Comparison of ENCODE assay signal across 8 cellular contexts in the genomic region with DNA sequence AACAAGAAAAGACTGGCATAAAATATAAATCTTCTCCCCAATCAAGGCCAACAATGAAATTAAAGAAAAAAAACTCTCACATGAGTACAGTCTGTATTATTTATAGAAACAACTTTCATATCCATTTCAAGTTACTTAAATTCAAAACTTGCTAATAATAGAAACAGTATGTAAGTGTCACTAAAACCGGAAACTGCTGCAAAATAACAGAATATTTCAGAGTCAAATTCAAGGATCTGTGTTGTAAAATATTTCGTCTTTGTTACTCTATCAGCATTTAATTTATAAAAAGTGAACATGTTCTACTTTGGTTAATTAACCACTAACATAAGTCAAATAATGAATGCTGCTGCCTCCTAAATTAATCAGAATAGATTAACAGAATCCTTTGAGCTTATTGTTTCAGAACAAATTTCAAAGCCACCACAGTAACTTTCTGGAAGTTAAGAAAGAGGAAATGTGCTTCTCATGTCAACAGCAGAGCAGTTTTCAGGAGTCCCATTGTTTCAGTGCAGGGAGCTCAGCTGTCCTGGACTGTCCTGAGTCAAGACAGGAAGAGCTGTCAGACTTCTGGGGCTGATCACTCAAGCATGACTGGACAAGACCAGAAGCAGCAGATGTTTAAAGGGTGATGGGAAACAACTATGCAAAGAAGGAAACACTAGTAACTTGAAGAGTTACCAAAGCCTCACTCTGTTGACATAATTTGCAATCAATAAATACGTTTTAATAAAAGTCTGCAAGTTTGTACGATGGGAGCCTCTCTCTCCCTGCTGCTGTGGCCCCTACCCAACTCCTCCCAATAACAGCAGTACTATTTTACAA.
DNase-seq lines count a peak whose midpoint lies in the region; ATAC-seq and TF ChIP-seq lines count a peak whose summit lies in the region.

No MANE protein-coding gene starts in this region.

- H3K9me3 Mint-ChIP-seq in activated T-cell treated with anti-CD3 and anti-CD28 coated beads, Interleukin-2, amount 50 U/mL, for 24 hours, result no peaks in the 10 kb centered on the region

- H3K27ac Mint-ChIP-seq in activated T-cell treated with anti-CD3 and anti-CD28 coated beads, Interleukin-2, amount 50 U/mL, for 24 hours, result peak overlapping the region; percentile 87

- H3K4me1 Mint-ChIP-seq in activated T-cell treated with anti-CD3 and anti-CD28 coated beads, Interleukin-2, amount 50 U/mL, for 24 hours (ENCODE audit: low read depth), result peaks cover 97% of the 10 kb centered on the region

- WGBS in thymus, result 13% methylated on average over 4 of the region's 4 CpGs

- peak overlapping the region; percentile 35 for H3K4me3 Mint-ChIP-seq in activated T-cell treated with anti-CD3 and anti-CD28 coated beads, Interleukin-2, amount 50 U/mL, for 24 hours

- H3K36me3 ChIP-seq in left lung (no peaks in the 10 kb centered on the region), thymus (ENCODE audit: control insufficient read depth, insufficient read depth) (no peaks in the 10 kb centered on the region)

- H3K27me3 ChIP-seq in left lung, result no peaks in the 10 kb centered on the region
- no peaks in the 10 kb centered on the region for H3K27me3 ChIP-seq in thymus (ENCODE audit: control insufficient read depth, insufficient read depth)

- H3K4me3 ChIP-seq in cardiac fibroblast (replicated peaks in 1 of 2; ENCODE audit: low read depth in 2 of 2, low read length in 2 of 2) (no peak overlapping the region), left lung (no peak overlapping the region), thymus (ENCODE audit: low read length) (no peak overlapping the region)

- intact Hi-C loops in left lung (cut with DNase I), result no loop called here

- peaks cover 45% of the 10 kb centered on the region for H3K36me3 Mint-ChIP-seq in activated T-cell treated with anti-CD3 and anti-CD28 coated beads, Interleukin-2, amount 50 U/mL, for 24 hours (ENCODE audit: low read depth)

- H3K4me1 ChIP-seq in left lung, result peaks cover 39 to 67% of the 10 kb centered on the region in 2 donors
- no peaks in the 10 kb centered on the region for H3K4me1 ChIP-seq in thymus (ENCODE audit: control insufficient read depth, insufficient read depth, low read length)

- no peak for DNase-seq in activated T-cell treated with anti-CD3 and anti-CD28 coated beads, Interleukin-2, amount 50 U/mL, for 24 hours
- DNase-seq in activated T-cell treated with anti-CD3 and anti-CD28 coated beads for 4 hours, result no peak
- peak; percentile 63 for DNase-seq in NOMO-1 treated with dmso at 0.1 percent for 144 hours (lab: John Stamatoyannopoulos, UW; ENCODE audit: unreplicated experiment)
- DNase-seq in cardiac fibroblast (ENCODE audit: low read depth in 2 of 2), result peak; percentile 74 to 93
- DNase-seq in left lung, result peak in 1 of 2 donors; percentile 59
- DNase-seq in activated effector memory CD4-positive, alpha-beta T cell treated with Interleukin-2 at 50 U/mL for 16 hours, result no peak

- H3K9me3 ChIP-seq in left lung (no peaks in the 10 kb centered on the region), thymus (ENCODE audit: control insufficient read depth) (no peaks in the 10 kb centered on the region)

- no peak for TF ChIP-seq CTCF in cardiac fibroblast (IDR thresholded peaks at IDR 0.05; ENCODE audit: low read depth, low read length)
- TF ChIP-seq CTCF in left lung (IDR thresholded peaks at IDR 0.05), result no peak

- no peaks in the 10 kb centered on the region for H3K27me3 Mint-ChIP-seq in activated T-cell treated with anti-CD3 and anti-CD28 coated beads, Interleukin-2, amount 50 U/mL, for 24 hours

- peak; percentile 93 for ATAC-seq in HG02870 (IDR thresholded peaks at IDR 0.05; ENCODE audit: unreplicated experiment)
- ATAC-seq in left lung, result peak; percentile 82

- H3K27ac ChIP-seq in left lung, result peak overlapping the region; percentile 63 to 79
- H3K27ac ChIP-seq in thymus (ENCODE audit: low read depth), result peak overlapping the region; percentile 70

Comparison
In these comparisons a context has a peak if more than half of its experiments do, and no peak if none do; other contexts are left out.
1. DNase-seq: peak in NOMO-1 treated with dmso at 0.1 percent for 144 hours (single experiment) and cardiac fibroblast (2 of 2); none in activated T-cell treated with anti-CD3 and anti-CD28 coated beads, Interleukin-2, amount 50 U/mL, for 24 hours (single experiment), activated T-cell treated with anti-CD3 and anti-CD28 coated beads for 4 hours (single experiment) and activated effector memory CD4-positive, alpha-beta T cell treated with Interleukin-2 at 50 U/mL for 16 hours (single experiment).